ENCODE assay signal across 22 cellular contexts in genomic region chr5:177947912-177948311, GRCh38. TPM values are rescaled to one million over a fixed set of nuclear protein-coding genes. Genes with fewer than 3 reads are reported as not detected.
DNase-seq lines count a peak whose midpoint lies in the region; ATAC-seq, FAIRE-seq and TF ChIP-seq lines count a peak whose summit lies in the region.
"Not testable (repeated sequence)": the region's sequence is repeated elsewhere in the genome, so short reads cannot be mapped to it uniquely, and the experiment has no call there.
"Had no signal": no experiment of that assay in that cellular context is flagged by ENCODE, and none has a peak within 500 bp of the region (broad histone marks: within the 10 kb centered on the region; RNA-seq: fewer than 3 reads in every experiment).

No MANE protein-coding gene starts in this region.

- H3K27me3 ChIP-seq in AG04450 (ENCODE audit: control insufficient read depth, insufficient read depth, low read length); HepG2 (ENCODE audit: control insufficient read depth in 1 of 2, insufficient read depth in 2 of 2, low read length in 2 of 2): not testable (repeated sequence)

- TF ChIP-seq CTCF in AG04450 (IDR thresholded peaks at IDR 0.05; ENCODE audit: low read depth, low read length); cardiac fibroblast (IDR thresholded peaks at IDR 0.05; ENCODE audit: low read depth, low read length); fibroblast of mammary gland (conservative IDR thresholded peaks at IDR 0.05; ENCODE audit: control insufficient read depth, insufficient read depth, low read depth, low read length); HepG2 (CRISPR knock-in tag; IDR thresholded peaks at IDR 0.05): not testable (repeated sequence)

- 89% methylated on average over 7 of the region's 10 CpGs for WGBS in HepG2 (ENCODE audit: low lambda C conversion rate)

- not testable (repeated sequence) for H3K9me3 ChIP-seq in AG04450 (ENCODE audit: control insufficient read depth, insufficient read depth, low read length); HepG2 (ENCODE audit: low read length)

- H4K20me1 ChIP-seq in HepG2 (ENCODE audit: insufficient read depth, low read length): not testable (repeated sequence)

- POLR2A ChIA-PET in AG04450 (lab: Yijun Ruan, JAX); HepG2 (lab: Yijun Ruan, JAX): not testable (repeated sequence)

- not testable (repeated sequence) for ATAC-seq in HepG2

- DNase-seq in AG04450 (ENCODE audit: low read depth, low spot score): peak; percentile 15
- DNase-seq in DMS79 (lab: John Stamatoyannopoulos, UW): peak; percentile 65
- peak; percentile 34 for DNase-seq in HT1080 (ENCODE audit: low read depth)
- DNase-seq in NCI-H2029 (lab: John Stamatoyannopoulos, UW): peak; percentile 59
- peak; percentile 46 for DNase-seq in NCI-H774 (lab: John Stamatoyannopoulos, UW)
- DNase-seq in cardiac fibroblast (ENCODE audit: low read depth in 2 of 2): peak; percentile 12 to 27
- peak; percentile 58 for DNase-seq in fibroblast of mammary gland (ENCODE audit: low read depth)
- DNase-seq in HepG2 (ENCODE audit: low spot score): not testable (repeated sequence)

- not testable (repeated sequence) for TF ChIP-seq RAD21 in HepG2 (CRISPR knock-in tag; IDR thresholded peaks at IDR 0.05)

- TF ChIP-seq POLR2A in HepG2 (IDR thresholded peaks at IDR 0.05; ENCODE audit: insufficient read depth in 1 of 2, low read depth in 2 of 2, low read length in 2 of 2): not testable (repeated sequence)

- not testable (repeated sequence) for H2AFZ ChIP-seq in HepG2 (ENCODE audit: low read length)

- H3K4me3 ChIP-seq in AG04450 (ENCODE audit: low read depth, low read length); cardiac fibroblast (replicated peaks in 1 of 2; ENCODE audit: low read depth in 2 of 2, low read length in 2 of 2); fibroblast of mammary gland (ENCODE audit: control insufficient read depth, low read depth, low read length); HepG2 (replicated peaks in 1 of 3; ENCODE audit: insufficient read depth in 1 of 3, low read depth in 2 of 3, low read length in 3 of 3): not testable (repeated sequence)

- in situ Hi-C loops in HepG2 (cut with HindIII; ENCODE audit: extremely low pct_ligation_motif_present, low pct_unique_long_range_greater_than_20kb): not testable (repeated sequence)

- not testable (repeated sequence) for H3K27ac ChIP-seq in AG04450 (ENCODE audit: low read depth, low read length); HepG2 (ENCODE audit: extremely low read length, insufficient read depth, low read length)

- not testable (repeated sequence) for H3K9ac ChIP-seq in HepG2 (ENCODE audit: insufficient read depth, low read depth, low read length)

- not testable (repeated sequence) for H3K79me2 ChIP-seq in HepG2 (ENCODE audit: insufficient read depth, low read length)

- not testable (repeated sequence) for H3K4me2 ChIP-seq in HepG2 (ENCODE audit: low read depth, low read length)

- intact Hi-C loops in HepG2 (cut with micrococcal nuclease; ENCODE audit: unreplicated experiment): not testable (repeated sequence)

- not testable (repeated sequence) for H3K36me3 ChIP-seq in HepG2 (replicated peaks in 1 of 2; ENCODE audit: control insufficient read depth in 1 of 2, insufficient read depth in 2 of 2, low read length in 2 of 2)

- TF ChIP-seq EP300 in HepG2 (IDR thresholded peaks at IDR 0.05; ENCODE audit: low read depth in 2 of 2, low read length in 2 of 2); HepG2 (CRISPR knock-in tag; IDR thresholded peaks at IDR 0.05; ENCODE audit: borderline replicate concordance): not testable (repeated sequence)

- H3K4me1 ChIP-seq in HepG2 (ENCODE audit: insufficient read depth, low read length): not testable (repeated sequence)

- BruUV-seq in HepG2 (replicated peaks; lab: Mats Ljungman, UMichigan): not testable (repeated sequence)

- CTCF ChIA-PET in AG04450 (lab: Charles Lee); HepG2 (lab: Yijun Ruan, JAX; ENCODE audit: low intra/inter-chr PET ratio, low total read pairs): not testable (repeated sequence)

- peak; percentile 21 for FAIRE-seq in HepG2 (lab: Jason Lieb, UNC)

RNA-seq across cellular contexts. Expression of gene PROP1, which starts 48.1 kb away (rescaled TPM):
- not detected in 2 replicates for polyA plus RNA-seq in AG04450 (2011; rRNA removed)
- not detected in 2 replicates for polyA minus RNA-seq in AG04450 (2011; rRNA and poly(A)+ RNA removed)
- not detected in 2 replicates for total RNA-seq in HT1080 (2014; rRNA removed; shearing (Covaris generic))
- polyA plus RNA-seq in HT1080 (2015; cell fraction: cytosol; rRNA removed): not detected in 2 replicates
- not detected in 2 replicates for polyA plus RNA-seq in HT1080 (2015; cell fraction: nucleus; rRNA removed)
- total RNA-seq in HepG2 (2016; rRNA removed; fragmentation: Illumina TruSeq; extraction: Trizol): not detected in 2 replicates
- not detected in 2 replicates for total RNA-seq in HepG2 (2016; cell fraction: cytosol; rRNA removed; fragmentation: Illumina TruSeq; extraction: Trizol; ENCODE audit: low read depth)
- total RNA-seq in HepG2 (2016; cell fraction: insoluble cytoplasmic fraction; rRNA removed; fragmentation: Illumina TruSeq; extraction: Trizol): not detected in 2 replicates
- total RNA-seq in HepG2 (2016; cell fraction: membrane; rRNA removed; fragmentation: Illumina TruSeq; extraction: Trizol): not detected in 2 replicates
- not detected in 2 replicates for total RNA-seq in HepG2 (2016; cell fraction: nucleus; rRNA removed; fragmentation: Illumina TruSeq; extraction: Trizol)
- not detected in 2 replicates for polyA plus RNA-seq in HepG2 (2011; rRNA removed)
- polyA plus RNA-seq in HepG2 (2011; cell fraction: cytosol; rRNA removed): not detected in 2 replicates
- polyA plus RNA-seq in HepG2 (2011; cell fraction: nucleus; rRNA removed): not detected in 2 replicates
- not detected in 2 replicates for polyA plus RNA-seq in HepG2 (2012)
- not detected in 2 replicates for polyA plus RNA-seq in HepG2 (2016; cell fraction: cytosol; fragmentation: Illumina TruSeq; extraction: Trizol; ENCODE audit: low read depth)
- polyA plus RNA-seq in HepG2 (2016; cell fraction: insoluble cytoplasmic fraction; fragmentation: Illumina TruSeq; extraction: Trizol; ENCODE audit: low read depth): not detected in 2 replicates
- not detected in 2 replicates for polyA plus RNA-seq in HepG2 (2016; cell fraction: membrane; fragmentation: Illumina TruSeq; extraction: Trizol; ENCODE audit: low read depth)
- not detected in 2 replicates for polyA plus RNA-seq in HepG2 (2016; cell fraction: nucleus; fragmentation: Illumina TruSeq; extraction: Trizol; ENCODE audit: insufficient read depth, low read depth)
- polyA minus RNA-seq in HepG2 (2011; rRNA and poly(A)+ RNA removed; ENCODE audit: low replicate concordance): not detected in 2 replicates
- polyA minus RNA-seq in HepG2 (2011; cell fraction: cytosol; rRNA and poly(A)+ RNA removed): not detected in 2 replicates
- polyA minus RNA-seq in HepG2 (2011; cell fraction: nucleus; rRNA and poly(A)+ RNA removed): not detected in 2 replicates
- total RNA-seq: A172; activated T-helper 1 cell treated with anti-CD3 and anti-CD28 coated beads, Interleukin-12 subunit alpha, Interleukin-12 subunit beta, Interleukin-2, Interleukin-4 antibody, amounts not matched to agents 30 ng/mL and 10 ng/mL and 1 ng/mL, durations not matched to agents 14 hours and 24 hours and 36 hours; Caco-2; cardiac septum; endothelial cell of umbilical vein; gastrocnemius medialis; lower leg skin; mucosa of descending colon; ovary; PC-9; right atrium auricular region; temporal lobe; urinary bladder had no signal
- polyA plus RNA-seq: endothelial cell of umbilical vein, immature natural killer cell, ovary, urinary bladder had no signal
